In the genomic region with DNA sequence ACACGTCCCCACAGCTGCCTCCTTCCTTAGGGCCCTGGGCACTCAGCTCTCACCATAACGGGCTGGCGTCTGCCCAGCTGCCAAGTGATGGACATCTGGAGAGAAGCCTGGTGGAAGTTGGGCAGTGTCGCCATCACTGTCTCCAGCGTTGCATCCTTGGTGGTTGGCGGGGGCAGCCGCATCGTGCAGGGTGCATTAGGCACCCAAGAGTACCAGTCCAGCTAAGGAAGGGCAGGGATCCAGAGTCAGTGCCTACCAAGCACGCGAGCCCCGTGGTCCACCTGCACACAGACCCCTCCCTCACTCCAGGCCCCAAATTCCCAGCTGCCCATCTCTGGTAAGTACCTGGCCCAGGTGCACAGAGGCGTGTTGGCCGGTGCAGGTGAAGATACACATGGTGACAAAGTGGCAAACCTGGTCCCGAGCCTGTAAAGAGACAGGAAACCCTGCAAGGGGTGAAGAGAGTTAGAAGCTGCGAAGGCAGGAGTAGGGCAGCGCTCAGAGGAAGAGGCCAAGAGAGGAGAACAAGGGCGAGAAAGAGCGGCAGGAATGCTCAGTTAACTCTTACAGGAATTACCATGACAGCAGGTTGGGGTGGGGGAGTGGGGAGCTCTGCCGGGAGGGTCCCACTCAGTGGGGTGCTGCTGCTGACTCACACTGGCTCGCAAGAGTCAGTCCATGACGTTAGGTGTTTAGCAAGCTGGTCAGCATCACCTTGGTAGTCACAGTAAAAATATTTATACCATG, we compare ENCODE assay signal across 25 cellular contexts. TPM values are rescaled to one million over a fixed set of nuclear protein-coding genes. Genes with fewer than 3 reads are reported as not detected.
DNase-seq lines count a peak whose midpoint lies in the region; ATAC-seq, FAIRE-seq and TF ChIP-seq lines count a peak whose summit lies in the region.
"Had no signal": no experiment of that assay in that cellular context is flagged by ENCODE, and none has a peak within 500 bp of the region (broad histone marks: within the 10 kb centered on the region; RNA-seq: fewer than 3 reads in every experiment).

No MANE protein-coding gene starts in this region.

- peak overlapping the region; percentile 80; the same call in 1 of the 2 replicates for H2BK20ac ChIP-seq in H1 (ENCODE audit: low read length)

- no peak for FAIRE-seq in H1 (lab: Jason Lieb, UNC)
- FAIRE-seq: endothelial cell of umbilical vein, GM12892, GM19239, keratinocyte had no signal

- no peak overlapping the region for H3K4ac ChIP-seq in H1 (replicated peaks; ENCODE audit: insufficient read length, low read depth, low read length)

- H3K23me2 ChIP-seq in H1 (ENCODE audit: low read depth, low read length): 0 out of 2 replicates have a peak, but pooled peaks cover 3% of the 10 kb centered on the region

- no peaks in the 10 kb centered on the region for H3K79me1 ChIP-seq in H1 (ENCODE audit: low read depth, low read length)

- H3K23ac ChIP-seq in H1 (ENCODE audit: insufficient read length): no peak overlapping the region

- H3K4me3 ChIP-seq in GM23248 (no peak overlapping the region), H1 (ENCODE audit: extremely low read depth in 1 of 4, insufficient read depth in 2 of 4, low read depth in 3 of 4, low read length in 4 of 4) (no peak overlapping the region)
- H3K4me3 ChIP-seq: breast epithelium, tibial artery had no signal

- H3K9me3 ChIP-seq in GM23248 (ENCODE audit: low read depth): no peaks in the 10 kb centered on the region
- H3K9me3 ChIP-seq in H1 (ENCODE audit: insufficient read depth in 2 of 2, low read depth in 1 of 2, low read length in 1 of 2): no peaks in the 10 kb centered on the region
- H3K9me3 ChIP-seq: breast epithelium, tibial artery had no signal

- TF ChIP-seq CTCF in H1 (IDR thresholded peaks at IDR 0.05; ENCODE audit: control extremely low read depth in 1 of 3, insufficient read depth in 1 of 3, low read depth in 1 of 3, low read length in 3 of 3) (no peak), omental fat pad (IDR thresholded peaks at IDR 0.05) (no peak), GM10248 (IDR thresholded peaks at IDR 0.05; ENCODE audit: control extremely low read depth, extremely low read depth, low read depth, missing control alignments) (no peak)

- peaks cover 22% of the 10 kb centered on the region for H3K27me3 ChIP-seq in GM23248 (replicated peaks; ENCODE audit: insufficient read depth)
- peaks cover 0 to 16% (median 9%) of the 10 kb centered on the region in 4 experiments; a peak in 4 of 7 replicates for H3K27me3 ChIP-seq in H1 (replicated peaks in 1 of 4; ENCODE audit: control insufficient read depth in 3 of 4, extremely low read depth in 1 of 4, insufficient read depth in 3 of 4, low read length in 3 of 4)

- no peak for TF ChIP-seq EP300 in H1 (IDR thresholded peaks at IDR 0.05; ENCODE audit: borderline replicate concordance in 1 of 2, low read depth in 2 of 2, low read length in 2 of 2)

- H3K4me2 ChIP-seq in GM23248 (ENCODE audit: unreplicated experiment): no peak overlapping the region
- H3K4me2 ChIP-seq in H1 (ENCODE audit: insufficient read depth in 1 of 2, low read depth in 2 of 2, low read length in 2 of 2): peak overlapping the region; percentile 17 to 19; a peak in 1 of 4 replicates

- no peak overlapping the region for H3K27ac ChIP-seq in GM23248
- no peak overlapping the region for H3K27ac ChIP-seq in H1 (ENCODE audit: low read depth, low read length)
- H3K27ac ChIP-seq: breast epithelium, tibial artery had no signal

- H3K9ac ChIP-seq in GM23248: no peak overlapping the region
- no peak overlapping the region for H3K9ac ChIP-seq in H1 (replicated peaks in 1 of 4; ENCODE audit: extremely low read depth in 1 of 4, low read depth in 3 of 4, low read length in 3 of 4)

- peak overlapping the region; percentile 99 for H2BK12ac ChIP-seq in H1 (ENCODE audit: low read depth, low read length)

- no peaks in the 10 kb centered on the region for H3K9me2 ChIP-seq in GM23248 (ENCODE audit: insufficient read depth)

- H4K8ac ChIP-seq in H1 (ENCODE audit: extremely low read depth, insufficient read depth, low read length): no peak overlapping the region

- DNase-seq in GM23248 (peak; percentile 55), M059J (ENCODE audit: low read depth) (peak; percentile 53), H1 (ENCODE audit: low read depth in 1 of 2, low spot score in 2 of 2) (peak; percentile 53 to 57), omental fat pad (ENCODE audit: low spot score) (no peak), kidney tubule cell (ENCODE audit: low spot score) (no peak), middle frontal gyrus (ENCODE audit: extremely low spot score, low spot score) (no peak), globus pallidus (ENCODE audit: low spot score) (no peak), GM10248 (ENCODE audit: extremely low spot score) (no peak)
- DNase-seq: activated CD4-positive, alpha-beta T cell treated with anti-CD3 and anti-CD28 coated beads for 4 hours; activated CD8-positive, alpha-beta memory T cell treated with anti-CD3 and anti-CD28 coated beads, Interleukin-2, amount 10 ng/mL, durations not matched to agents 7 days and 5 days; CD4-positive, alpha-beta memory T cell; DMS153; GOT3; naive B cell; NCI-H2081 treated with DMSO at 0.1 percent for 48 hours; stimulated activated CD4-positive, alpha-beta T cell treated with anti-CD3 and anti-CD28 coated beads, Interleukin-2, amount 100 ng/mL, for 24 hours; tibial artery had no signal

- peak overlapping the region; percentile 18; the same call in 1 of the 2 replicates for H2BK5ac ChIP-seq in H1 (ENCODE audit: low read depth, low read length)

- no peak for TF ChIP-seq POLR2A in H1 (IDR thresholded peaks at IDR 0.05; ENCODE audit: control extremely low read depth in 1 of 2, low read depth in 2 of 2, low read length in 2 of 2)

- peak overlapping the region; percentile 93; the same call in 1 of the 2 replicates for H2AK5ac ChIP-seq in H1 (ENCODE audit: low read depth, low read length)

- CTCF ChIA-PET in H1 (lab: Charles Lee; ENCODE audit: partially characterized antibody): interaction anchor here (0.8 to 4.9 kb wide), 11 partner anchors 9 to 256 kb away, joined by 3 to 49 read pairs (median 5); a partner anchor contains a TSS
- CTCF ChIA-PET in GM10248 (lab: Yijun Ruan, JAX): interaction anchor here (2.3 to 2.9 kb wide), 2 partner anchors 15 to 65 kb away, joined by 8 to 10 read pairs; no protein-coding TSS in a partner anchor

- ATAC-seq in omental fat pad (ENCODE audit: low FRiP score): peak; percentile 73
- ATAC-seq: activated CD8-positive, alpha-beta memory T cell treated with anti-CD3 and anti-CD28 coated beads, Interleukin-2, amount 10 ng/mL, durations not matched to agents 7 days and 5 days; Right ventricle myocardium inferior had no signal

- H4K20me1 ChIP-seq in GM23248 (ENCODE audit: insufficient read depth) (no peaks in the 10 kb centered on the region), H1 (replicated peaks in 1 of 2; ENCODE audit: control insufficient read depth in 1 of 2, insufficient read depth in 2 of 2, low read length in 2 of 2) (no peaks in the 10 kb centered on the region)

- H4K91ac ChIP-seq in H1 (replicated peaks; ENCODE audit: insufficient read length, low read length): peak overlapping the region; percentile 70

- no peak overlapping the region for H4K5ac ChIP-seq in H1 (ENCODE audit: insufficient read length, low read depth, low read length)

- WGBS in GM23248 (ENCODE audit: low coverage in 1 of 2, low lambda C conversion rate in 2 of 2, missing lambda C conversion rate in 2 of 2), 2 experiments: 50 to 51% methylated on average over 21 of the region's 21 CpGs
- WGBS in H1 (ENCODE audit: extremely low coverage in 1 of 2, insufficient coverage in 1 of 2, insufficient read length in 1 of 2, insufficient replicate concordance in 2 of 2, low coverage in 1 of 2, low lambda C conversion rate in 2 of 2, missing lambda C conversion rate in 1 of 2), 2 experiments: 58% methylated on average over 21 of the region's 21 CpGs; no CpG with 5 or more reads in 1 of the 2 experiments

- H3K56ac ChIP-seq in H1 (replicated peaks; ENCODE audit: insufficient read length, low read depth, low read length): no peak overlapping the region

- in situ Hi-C loops in GM23248 (cut with MboI): no loop called here

- H2BK15ac ChIP-seq in H1 (ENCODE audit: low read length): peak overlapping the region; percentile 81

- H2AFZ ChIP-seq in GM23248 (no peak overlapping the region), H1 (ENCODE audit: low read length) (no peak overlapping the region; the same call in 1 of the 2 replicates)

- no peaks in the 10 kb centered on the region for H3K4me1 ChIP-seq in GM23248 (ENCODE audit: insufficient read depth)
- H3K4me1 ChIP-seq in H1 (replicated peaks in 1 of 4; ENCODE audit: control insufficient read depth in 3 of 4, insufficient read depth in 4 of 4, low read length in 3 of 4): peaks cover 7 to 29% (median 15%) of the 10 kb centered on the region in 4 experiments
- H3K4me1 ChIP-seq: breast epithelium, tibial artery had no signal

- H3F3A ChIP-seq in GM23248 (ENCODE audit: insufficient read depth): no peaks in the 10 kb centered on the region

- POLR2A ChIA-PET in H1 (lab: Charles Lee; ENCODE audit: partially characterized antibody) (interaction anchor here (0.8 to 2.0 kb wide), 5 partner anchors 34 to 85 kb away, joined by 3 to 6 read pairs (median 4); a partner anchor contains a TSS), GM10248 (lab: Yijun Ruan, JAX) (no interaction called here)

- TF ChIP-seq RAD21 in H1 (IDR thresholded peaks at IDR 0.05 in 1 of 2, conservative IDR thresholded peaks at IDR 0.05 in 1 of 2; ENCODE audit: low read depth in 2 of 2, low read length in 2 of 2): no peak

- H2BK120ac ChIP-seq in H1 (replicated peaks; ENCODE audit: low read depth, low read length): peak overlapping the region; percentile 44

- no peak overlapping the region for H3K14ac ChIP-seq in H1 (ENCODE audit: insufficient read length)

- no peaks in the 10 kb centered on the region for H3K36me3 ChIP-seq in GM23248 (ENCODE audit: low read depth)
- H3K36me3 ChIP-seq in H1 (ENCODE audit: control insufficient read depth in 2 of 4, insufficient read depth in 4 of 4, low read length in 3 of 4): no peaks in the 10 kb centered on the region
- H3K36me3 ChIP-seq: breast epithelium, tibial artery had no signal

- peak overlapping the region; percentile 71 for H3K18ac ChIP-seq in H1 (ENCODE audit: extremely low read depth, low read length)

- H3K79me2 ChIP-seq in GM23248 (ENCODE audit: insufficient read depth) (no peaks in the 10 kb centered on the region), H1 (ENCODE audit: control insufficient read depth in 1 of 2, insufficient read depth in 2 of 2, low read length in 2 of 2) (no peaks in the 10 kb centered on the region)

RNA-seq across cellular contexts. Expression of a gene that starts 9.5 kb away (rescaled TPM):
- total RNA-seq in GM23248 (2014; rRNA removed; shearing (Covaris generic)): not detected in 2 replicates
- polyA plus RNA-seq in GM23248 (2016; fragmentation: Nextera tagmentation; extraction: Ambion mirVana) (not detected in 2 replicates), H1 (2011; rRNA removed) (1.7 and 2.2 TPM in 2 replicates)
- not detected in 2 replicates for total RNA-seq in M059J (2014; rRNA removed; shearing (Covaris generic))
- total RNA-seq in H1 (2021; fragmentation: NEBNext Ultra II Directional; extraction: Animal tissue kit (Norgen Biotek cat#: 25700)): 1.5 TPM in 2 replicates
- 2.0 TPM for polyA plus RNA-seq in H1 (2011; cell fraction: cytosol; rRNA removed)
- 2.4 TPM for polyA plus RNA-seq in H1 (2011; cell fraction: nucleus; rRNA removed)
- polyA plus RNA-seq in H1 (2012, experiment 1 of 2): 0.99 to 1.8 TPM (median 1.3 TPM) in 4 replicates
- polyA plus RNA-seq in H1 (2012, experiment 2 of 2): 1.2 TPM
- 0.61 TPM for polyA plus RNA-seq in H1 (2013, experiment 1 of 2)
- 0.64 TPM for polyA plus RNA-seq in H1 (2013, experiment 2 of 2)
- polyA minus RNA-seq in H1 (2011; rRNA and poly(A)+ RNA removed): 1.00 and 1.8 TPM in 2 replicates
- polyA minus RNA-seq in H1 (2011; cell fraction: cytosol; rRNA and poly(A)+ RNA removed): 1.3 TPM
- polyA minus RNA-seq in H1 (2011; cell fraction: nucleus; rRNA and poly(A)+ RNA removed): 0.60 TPM
- 100 to 1,000 TPM in 2 of 4 donors, 10 to 100 TPM in 1, not detected in 1; 24.4 to 379 (median 119) TPM for total RNA-seq in omental fat pad
- total RNA-seq: activated CD8-positive, alpha-beta memory T cell treated with anti-CD3 and anti-CD28 coated beads, Interleukin-2, amount 10 ng/mL, durations not matched to agents 7 days and 5 days; activated T-helper 1 cell treated with anti-CD3 and anti-CD28 coated beads, Interleukin-12 subunit alpha, Interleukin-12 subunit beta, Interleukin-2, Interleukin-4 antibody, amounts not matched to agents 30 ng/mL and 10 ng/mL and 1 ng/mL, durations not matched to agents 14 hours and 24 hours and 36 hours; endothelial cell of umbilical vein; lung microvascular endothelial cell had no signal
- polyA plus RNA-seq: CD4-positive, alpha-beta memory T cell; endothelial cell of umbilical vein had no signal

RNA-seq across cellular contexts. Expression of a gene that starts 47.7 kb away (rescaled TPM):
- not detected in 2 replicates for total RNA-seq in GM23248 (2014; rRNA removed; shearing (Covaris generic))
- polyA plus RNA-seq in GM23248 (2016; fragmentation: Nextera tagmentation; extraction: Ambion mirVana) (not detected in 2 replicates), H1 (2011; rRNA removed) (3.6 and 4.6 TPM in 2 replicates)
- not detected in 2 replicates for total RNA-seq in M059J (2014; rRNA removed; shearing (Covaris generic))
- 3.7 and 4.5 TPM in 2 replicates for total RNA-seq in H1 (2021; fragmentation: NEBNext Ultra II Directional; extraction: Animal tissue kit (Norgen Biotek cat#: 25700))
- polyA plus RNA-seq in H1 (2011; cell fraction: cytosol; rRNA removed): 3.4 TPM
- 4.5 TPM for polyA plus RNA-seq in H1 (2011; cell fraction: nucleus; rRNA removed)
- 3.3 to 6.3 TPM (median 4.1 TPM) in 4 replicates for polyA plus RNA-seq in H1 (2012, experiment 1 of 2)
- polyA plus RNA-seq in H1 (2012, experiment 2 of 2): 4.5 TPM
- polyA plus RNA-seq in H1 (2013, experiment 1 of 2): 2.9 TPM
- 2.2 TPM for polyA plus RNA-seq in H1 (2013, experiment 2 of 2)
- polyA minus RNA-seq in H1 (2011; rRNA and poly(A)+ RNA removed): 3.0 and 3.1 TPM in 2 replicates
- polyA minus RNA-seq in H1 (2011; cell fraction: cytosol; rRNA and poly(A)+ RNA removed): 4.0 TPM
- polyA minus RNA-seq in H1 (2011; cell fraction: nucleus; rRNA and poly(A)+ RNA removed): 2.3 TPM
- 10 to 100 TPM in 2 of 4 donors, 1 to 10 TPM in 2; 2.8 to 14.2 (median 8.4) TPM for total RNA-seq in omental fat pad
- total RNA-seq: activated CD8-positive, alpha-beta memory T cell treated with anti-CD3 and anti-CD28 coated beads, Interleukin-2, amount 10 ng/mL, durations not matched to agents 7 days and 5 days; activated T-helper 1 cell treated with anti-CD3 and anti-CD28 coated beads, Interleukin-12 subunit alpha, Interleukin-12 subunit beta, Interleukin-2, Interleukin-4 antibody, amounts not matched to agents 30 ng/mL and 10 ng/mL and 1 ng/mL, durations not matched to agents 14 hours and 24 hours and 36 hours; CD4-positive, alpha-beta memory T cell; endothelial cell of umbilical vein; lung microvascular endothelial cell had no signal
- polyA plus RNA-seq: CD4-positive, alpha-beta memory T cell; endothelial cell of umbilical vein; keratinocyte had no signal

Comparison
In these comparisons a context has a peak if more than half of its experiments do, and no peak if none do; other contexts are left out.
1. DNase-seq: peak in GM23248 (single experiment), M059J (single experiment) and H1 (2 of 2); none in omental fat pad (single experiment), kidney tubule cell (single experiment), middle frontal gyrus (single experiment), globus pallidus (single experiment) and GM10248 (single experiment).